In genomic region chr14:105532735-105533141, GRCh38 we compare ENCODE assay signal across 8 cellular contexts. TPM values are rescaled to one million over a fixed set of nuclear protein-coding genes. Genes with fewer than 3 reads are reported as not detected.
A peak's percentile ranks its signal among the peaks of the same experiment; 100 is the strongest.
DNase-seq lines count a peak whose midpoint lies in the region; ATAC-seq, FAIRE-seq and TF ChIP-seq lines count a peak whose summit lies in the region.

No MANE protein-coding gene starts in this region.

- no peak overlapping the region for H3K4me2 ChIP-seq in PC-9

- H3K9me3 Mint-ChIP-seq in activated CD4-positive, alpha-beta T cell treated with anti-CD3 and anti-CD28 coated beads, Interleukin-2, amount 10 ng/mL, durations not matched to agents 24 days and 14 days: no peaks in the 10 kb centered on the region

- no peak for ATAC-seq in gastroesophageal sphincter
- ATAC-seq in HG03521 (IDR thresholded peaks at IDR 0.05; ENCODE audit: unreplicated experiment): no peak

- no peaks in the 10 kb centered on the region for H3K36me3 ChIP-seq in PC-9 (ENCODE audit: low read depth)
- H3K36me3 ChIP-seq in gastroesophageal sphincter: peaks cover 0 to 22% of the 10 kb centered on the region in 2 donors

- no peak overlapping the region for H3K4me3 Mint-ChIP-seq in activated CD4-positive, alpha-beta T cell treated with anti-CD3 and anti-CD28 coated beads, Interleukin-2, amount 10 ng/mL, durations not matched to agents 24 days and 14 days

- TF ChIP-seq POLR2A in GM12891 (IDR thresholded peaks at IDR 0.05; ENCODE audit: low read depth, low read length) (no peak), gastroesophageal sphincter (IDR thresholded peaks at IDR 0.05) (no peak)

- WGBS in gastroesophageal sphincter (ENCODE audit: low coverage in 1 of 2), 2 donors: 43 to 60% methylated on average over 4 to 5 of the region's 10 CpGs

- peak; percentile 76 for DNase-seq in AG20443 (ENCODE audit: low spot score)
- DNase-seq in GM12891 (ENCODE audit: insufficient read length, low spot score): peak; percentile 80
- no peak for DNase-seq in PC-9
- peak; percentile 41 for DNase-seq in fibroblast of the aortic adventitia (ENCODE audit: low read depth)
- no peak for DNase-seq in activated gamma-delta T cell (lab: John Stamatoyannopoulos, UW)
- no peak for DNase-seq in activated CD4-positive, alpha-beta T cell treated with anti-CD3 and anti-CD28 coated beads, Interleukin-2, amount 10 ng/mL, durations not matched to agents 24 days and 14 days

- H3K27ac Mint-ChIP-seq in activated CD4-positive, alpha-beta T cell treated with anti-CD3 and anti-CD28 coated beads, Interleukin-2, amount 10 ng/mL, durations not matched to agents 24 days and 14 days: no peak overlapping the region

- no peaks in the 10 kb centered on the region for H3K9me2 ChIP-seq in PC-9 (ENCODE audit: insufficient read depth)

- H3K27me3 Mint-ChIP-seq in activated CD4-positive, alpha-beta T cell treated with anti-CD3 and anti-CD28 coated beads, Interleukin-2, amount 10 ng/mL, durations not matched to agents 24 days and 14 days: peaks cover 3% of the 10 kb centered on the region

- H4K20me1 ChIP-seq in PC-9 (ENCODE audit: insufficient read depth): no peaks in the 10 kb centered on the region; the same call in 1 of the 2 replicates

- H3K4me3 ChIP-seq in PC-9 (no peak overlapping the region), fibroblast of the aortic adventitia (ENCODE audit: low read depth, low read length) (no peak overlapping the region), gastroesophageal sphincter (no peak overlapping the region)

- peaks cover 55% of the 10 kb centered on the region for H3K27me3 ChIP-seq in PC-9 (ENCODE audit: insufficient read depth, low read depth)
- H3K27me3 ChIP-seq in gastroesophageal sphincter: peaks cover 32% of the 10 kb centered on the region

- peaks cover 2% of the 10 kb centered on the region for H3K36me3 Mint-ChIP-seq in activated CD4-positive, alpha-beta T cell treated with anti-CD3 and anti-CD28 coated beads, Interleukin-2, amount 10 ng/mL, durations not matched to agents 24 days and 14 days (ENCODE audit: low read depth)

- FAIRE-seq in GM12891 (lab: Jason Lieb, UNC): peak; percentile 95

- H3F3A ChIP-seq in PC-9 (ENCODE audit: insufficient read depth, low read depth): no peaks in the 10 kb centered on the region

- H3K27ac ChIP-seq in PC-9 (no peak overlapping the region), gastroesophageal sphincter (no peak overlapping the region)

- BruUV-seq in PC-9 (replicated peaks; lab: Mats Ljungman, UMichigan): no TSS peak

- H3K4me1 Mint-ChIP-seq in activated CD4-positive, alpha-beta T cell treated with anti-CD3 and anti-CD28 coated beads, Interleukin-2, amount 10 ng/mL, durations not matched to agents 24 days and 14 days: peaks cover 8% of the 10 kb centered on the region

- H3K9me3 ChIP-seq in PC-9 (ENCODE audit: insufficient read depth, low read depth) (no peaks in the 10 kb centered on the region), gastroesophageal sphincter (no peaks in the 10 kb centered on the region)

- POLR2A ChIA-PET in PC-9 (lab: Charles Lee; ENCODE audit: unreplicated experiment): interaction anchor here (0.5 to 0.7 kb wide), 2 partner anchors 35 to 565 kb away, joined by 3 read pairs; no protein-coding TSS in a partner anchor

- intact Hi-C loops in PC-9 (cut with micrococcal nuclease; ENCODE audit: unreplicated experiment): loop anchor here (10.0 kb wide), 1 partner anchor 622 kb away; no protein-coding TSS in a partner anchor
- intact Hi-C loops in activated CD4-positive, alpha-beta T cell treated with anti-CD3 and anti-CD28 coated beads, Interleukin-2, amount 10 ng/mL, durations not matched to agents 24 days and 14 days (cut with micrococcal nuclease): no loop called here

- H3K4me1 ChIP-seq in PC-9 (replicated peaks; ENCODE audit: insufficient read depth) (no peaks in the 10 kb centered on the region), gastroesophageal sphincter (peaks cover 0 to 29% (median 7%) of the 10 kb centered on the region in 3 donors)

- peak; percentile 32; the same call in 1 of the 2 replicates for TF ChIP-seq CTCF in PC-9 (conservative IDR thresholded peaks at IDR 0.05)
- TF ChIP-seq CTCF in fibroblast of the aortic adventitia (IDR thresholded peaks at IDR 0.05; ENCODE audit: insufficient read depth, low read length): peak; percentile 64
- peak in 1 of 4 experiments; percentile 6 for TF ChIP-seq CTCF in gastroesophageal sphincter (IDR thresholded peaks at IDR 0.05)

- TF ChIP-seq EP300 in gastroesophageal sphincter (IDR thresholded peaks at IDR 0.05): no peak

- CTCF ChIA-PET in PC-9 (lab: Charles Lee): no interaction called here

- H2AFZ ChIP-seq in PC-9: no peak overlapping the region

- H3K79me2 ChIP-seq in PC-9 (ENCODE audit: low read depth): no peaks in the 10 kb centered on the region

TF ChIP-seq in GM12891, 5 proteins besides CTCF, POLR2A, EP300 and RAD21:
- no peak for TF ChIP-seq POU2F2 (IDR thresholded peaks at IDR 0.05; ENCODE audit: low read depth, low read length)
- no peak for TF ChIP-seq SPI1 (IDR thresholded peaks at IDR 0.05; ENCODE audit: low read depth, low read length)
- TF ChIP-seq TAF1 (IDR thresholded peaks at IDR 0.05; ENCODE audit: low read depth, low read length): no peak
- no peak for TF ChIP-seq PAX5 (IDR thresholded peaks at IDR 0.05; ENCODE audit: insufficient read depth, low read length, severe bottlenecking)
- TF ChIP-seq POLR2AphosphoS5 (IDR thresholded peaks at IDR 0.05; ENCODE audit: low read depth, low read length): no peak

RNA-seq across cellular contexts. Expression of gene TMEM121, which starts 6.4 kb away (rescaled TPM):
- 0.18 TPM for polyA plus RNA-seq in GM12891 (2012; ENCODE audit: low read depth, missing spikeins)
- 1.0 and 1.1 TPM in 2 replicates for total RNA-seq in PC-9 (2021)
- 4.0 and 6.7 TPM in 2 replicates for total RNA-seq in fibroblast of the aortic adventitia (ENCODE audit: low replicate concordance)
- total RNA-seq in activated CD4-positive, alpha-beta T cell treated with anti-CD3 and anti-CD28 coated beads, Interleukin-2, amount 10 ng/mL, durations not matched to agents 24 days and 14 days: 9.1 and 10.3 TPM in 2 replicates
- 1 to 10 TPM; 3.9 to 6.7 (median 5.2) TPM for total RNA-seq in gastroesophageal sphincter

RNA-seq across cellular contexts. Expression of gene TEDC1, which starts 41.7 kb away (rescaled TPM):
- 8.1 TPM for polyA plus RNA-seq in GM12891 (2012; ENCODE audit: low read depth, missing spikeins)
- 21.2 and 31.9 TPM in 2 replicates for total RNA-seq in PC-9 (2021)
- 8.7 and 12.6 TPM in 2 replicates for total RNA-seq in fibroblast of the aortic adventitia (ENCODE audit: low replicate concordance)
- 41.4 and 43.3 TPM in 2 replicates for total RNA-seq in activated CD4-positive, alpha-beta T cell treated with anti-CD3 and anti-CD28 coated beads, Interleukin-2, amount 10 ng/mL, durations not matched to agents 24 days and 14 days
- 1 to 10 TPM; 4.6 to 7.9 (median 5.4) TPM for total RNA-seq in gastroesophageal sphincter

RNA-seq across cellular contexts. Expression of gene CRIP1, which starts 46.1 kb away (rescaled TPM):
- polyA plus RNA-seq in GM12891 (2012; ENCODE audit: low read depth, missing spikeins): 277 TPM
- 296 and 374 TPM in 2 replicates for total RNA-seq in PC-9 (2021)
- 9.4 and 28.4 TPM in 2 replicates for total RNA-seq in fibroblast of the aortic adventitia (ENCODE audit: low replicate concordance)
- total RNA-seq in activated CD4-positive, alpha-beta T cell treated with anti-CD3 and anti-CD28 coated beads, Interleukin-2, amount 10 ng/mL, durations not matched to agents 24 days and 14 days: 99.3 and 110 TPM in 2 replicates
- 10 to 100 TPM; 11.2 to 57.9 (median 34.2) TPM for total RNA-seq in gastroesophageal sphincter

RNA-seq across cellular contexts. Expression of gene CRIP2, which starts 58.1 kb away (rescaled TPM):
- 0.68 TPM for polyA plus RNA-seq in GM12891 (2012; ENCODE audit: low read depth, missing spikeins)
- total RNA-seq in PC-9 (2021) (42.5 and 50.2 TPM in 2 replicates), fibroblast of the aortic adventitia (ENCODE audit: low replicate concordance) (32.9 and 54.3 TPM in 2 replicates), gastroesophageal sphincter (100 to 1,000 TPM; 165 to 518 (median 343) TPM)
- total RNA-seq in activated CD4-positive, alpha-beta T cell treated with anti-CD3 and anti-CD28 coated beads, Interleukin-2, amount 10 ng/mL, durations not matched to agents 24 days and 14 days: 0.37 and 0.43 TPM in 2 replicates

Comparison
In these comparisons a context has a peak if more than half of its experiments do, and no peak if none do; other contexts are left out.
1. DNase-seq: peak in AG20443 (single experiment), GM12891 (single experiment) and fibroblast of the aortic adventitia (single experiment); none in PC-9 (0 of 2), activated gamma-delta T cell (single experiment) and activated CD4-positive, alpha-beta T cell treated with anti-CD3 and anti-CD28 coated beads, Interleukin-2, amount 10 ng/mL, durations not matched to agents 24 days and 14 days (single experiment).